ENCODE assay signal across 9 cellular contexts in the genomic region with DNA sequence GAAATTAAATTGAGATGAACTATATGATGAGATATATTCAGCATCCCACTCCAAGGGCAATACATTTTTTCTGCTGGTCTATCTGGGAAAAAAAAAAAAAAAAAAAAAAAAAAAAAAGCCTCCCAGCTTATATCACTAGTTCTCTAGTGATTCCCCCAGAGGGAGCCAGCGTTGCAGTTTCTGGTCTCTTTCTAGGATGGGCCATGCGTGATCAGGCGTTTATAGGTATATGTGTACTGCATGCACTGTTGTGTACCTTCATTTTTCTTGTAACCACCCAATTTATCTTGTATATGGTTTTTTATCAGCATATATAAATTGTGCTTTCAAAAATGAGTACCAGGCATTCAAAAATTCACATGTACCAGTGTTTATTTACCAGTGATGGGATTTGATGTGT. TPM values are rescaled to one million over a fixed set of nuclear protein-coding genes. Genes with fewer than 3 reads are reported as not detected.
DNase-seq lines count a peak whose midpoint lies in the region; ATAC-seq, FAIRE-seq and TF ChIP-seq lines count a peak whose summit lies in the region.
"Had no signal": no experiment of that assay in that cellular context is flagged by ENCODE, and none has a peak within 500 bp of the region (broad histone marks: within the 10 kb centered on the region; RNA-seq: fewer than 3 reads in every experiment).

No MANE protein-coding gene starts in this region.

- in situ Hi-C loops in K562 (cut with MboI) = no loop called here

- peaks cover 0 to 18% of the 10 kb centered on the region in 2 experiments; a peak in 4 of 5 replicates for H3K27me3 ChIP-seq in K562 (ENCODE audit: control insufficient read depth in 2 of 2, insufficient read depth in 2 of 2, low read length in 2 of 2)
- no peaks in the 10 kb centered on the region for H3K27me3 ChIP-seq in body of pancreas

- TF ChIP-seq CTCF in GM12865 (IDR thresholded peaks at IDR 0.05; ENCODE audit: insufficient read depth, low read depth, low read length, missing control alignments) (peak; percentile 21), K562 (IDR thresholded peaks at IDR 0.05 in 2 of 3, conservative IDR thresholded peaks at IDR 0.05 in 1 of 3; ENCODE audit: insufficient read depth in 2 of 3, low read depth in 1 of 3, low read length in 3 of 3) (peak; percentile 41 to 62 (median 44); a peak in 3 of 6 replicates), body of pancreas (IDR thresholded peaks at IDR 0.05) (no peak)

- WGBS in K562 (ENCODE audit: insufficient coverage, low coverage, missing lambda C conversion rate) = 0% methylated on average over 3 of the region's 3 CpGs
- WGBS in body of pancreas, 2 donors = 21 to 38% methylated on average over 3 of the region's 3 CpGs

- intact Hi-C loops in K562 (cut with micrococcal nuclease) (loop anchor here (2.0 to 5.0 kb wide), 3 partner anchors 42 to 219 kb away; no protein-coding TSS in a partner anchor), body of pancreas (cut with DNase I) (no loop called here)

- H3K9ac ChIP-seq in K562 (ENCODE audit: insufficient read depth in 1 of 2, low read depth in 2 of 2, low read length in 2 of 2) = no peak overlapping the region

- H3K4me3 ChIP-seq in GM12865 (ENCODE audit: low read depth, low read length) (no peak overlapping the region), K562 (no peak overlapping the region), body of pancreas (no peak overlapping the region)

- no TSS peak for BruUV-seq in K562 (replicated peaks; lab: Mats Ljungman, UMichigan)

- TF ChIP-seq EP300 in K562 (IDR thresholded peaks at IDR 0.05; ENCODE audit: low read length) = no peak

- POLR2A ChIA-PET in K562 (lab: Yijun Ruan, JAX) = no interaction called here

- peak; percentile 40 for DNase-seq in 8988T
- peak; percentile 37 for DNase-seq in GM12865 (ENCODE audit: low read depth)
- DNase-seq in NCI-H1105 (lab: John Stamatoyannopoulos, UW) = peak; percentile 7
- peak in 2 of 4 experiments; percentile 60 to 62 for DNase-seq in K562 (ENCODE audit: extremely low read depth in 1 of 4, low spot score in 3 of 4)
- no peak for DNase-seq in body of pancreas
- DNase-seq in stimulated activated CD4-positive, alpha-beta T cell treated with anti-CD3 and anti-CD28 coated beads, Interleukin-12 subunit alpha, Interleukin-12 subunit beta, amount 100 ng/mL, for 4 hours = no peak
- DNase-seq: activated CD8-positive, alpha-beta memory T cell treated with anti-CD3 and anti-CD28 coated beads, Interleukin-2, amount 10 ng/mL, durations not matched to agents 7 days and 5 days had no signal

- no peak overlapping the region for H3K27ac ChIP-seq in K562 (ENCODE audit: extremely low read depth, low read depth, low read length)
- H3K27ac ChIP-seq in body of pancreas = no peak overlapping the region

- no peaks in the 10 kb centered on the region for H3K79me2 ChIP-seq in K562 (ENCODE audit: control insufficient read depth, insufficient read depth, low read length)

- H2AFZ ChIP-seq in K562 (ENCODE audit: low read depth, low read length) = no peak overlapping the region

- H3K4me2 ChIP-seq in K562 (ENCODE audit: insufficient read depth, low read length) = no peak overlapping the region

- H3K9me3 ChIP-seq in K562 (replicated peaks; ENCODE audit: control insufficient read depth, insufficient read depth, low read depth, low read length) = no peaks in the 10 kb centered on the region
- H3K9me3 ChIP-seq in body of pancreas = no peaks in the 10 kb centered on the region

- FAIRE-seq in K562 (lab: Jason Lieb, UNC) = no peak

- TF ChIP-seq RAD21 in K562 (CRISPR knock-in tag; conservative IDR thresholded peaks at IDR 0.05 in 1 of 2, IDR thresholded peaks at IDR 0.05 in 1 of 2) = no peak

- ATAC-seq in K562 = peak; percentile 93
- ATAC-seq in HG02610 (IDR thresholded peaks at IDR 0.05; ENCODE audit: unreplicated experiment) = no peak
- ATAC-seq in body of pancreas = no peak
- no peak for ATAC-seq in HG02970 (IDR thresholded peaks at IDR 0.05; ENCODE audit: low FRiP score, unreplicated experiment)
- ATAC-seq: activated CD8-positive, alpha-beta memory T cell treated with anti-CD3 and anti-CD28 coated beads, Interleukin-2, amount 10 ng/mL, durations not matched to agents 7 days and 5 days had no signal

- no peaks in the 10 kb centered on the region for H3K9me1 ChIP-seq in K562 (ENCODE audit: control insufficient read depth, insufficient read depth, low read length)

- H4K20me1 ChIP-seq in K562 (replicated peaks; ENCODE audit: control insufficient read depth, insufficient read depth, low read length) = no peaks in the 10 kb centered on the region

- H3K4me1 ChIP-seq in K562 (replicated peaks in 1 of 2; ENCODE audit: control insufficient read depth in 2 of 2, insufficient read depth in 2 of 2, low read length in 2 of 2) = no peaks in the 10 kb centered on the region
- H3K4me1 ChIP-seq in body of pancreas = no peaks in the 10 kb centered on the region

- CTCF ChIA-PET in K562 (lab: Yijun Ruan, JAX; ENCODE audit: low intra/inter-chr PET ratio) = interaction anchor here (0.6 kb wide), 1 partner anchor 375 kb away, joined by 5 read pairs; no protein-coding TSS in a partner anchor

- H3K36me3 ChIP-seq in K562 (ENCODE audit: control insufficient read depth, insufficient read depth, low read length) (no peaks in the 10 kb centered on the region), body of pancreas (replicated peaks in 1 of 2; ENCODE audit: insufficient read depth in 1 of 2, low read depth in 2 of 2) (no peaks in the 10 kb centered on the region)

- TF ChIP-seq POLR2A in K562 (conservative IDR thresholded peaks at IDR 0.05) (no peak), body of pancreas (IDR thresholded peaks at IDR 0.05) (no peak)

TF ChIP-seq in K562, 482 proteins besides CTCF, POLR2A, EP300 and RAD21:
- TF ChIP-seq HDGF (IDR thresholded peaks at IDR 0.05) = no peak
- peak; percentile 81 for TF ChIP-seq ZNF134 (CRISPR knock-in tag; conservative IDR thresholded peaks at IDR 0.05)
- TF ChIP-seq ZNF384 (IDR thresholded peaks at IDR 0.05; ENCODE audit: low read depth, low read length) = peak; percentile 94
- no peak for TF ChIP-seq CEBPB (tag; IDR thresholded peaks at IDR 0.05)
- TF ChIP-seq ARHGAP35 (IDR thresholded peaks at IDR 0.05; ENCODE audit: partially characterized antibody) = no peak
- no peak for TF ChIP-seq SLC30A9 (CRISPR knock-in tag; IDR thresholded peaks at IDR 0.05)
- peak; percentile 26; the same call in 1 of the 2 replicates for TF ChIP-seq SMC3 (conservative IDR thresholded peaks at IDR 0.05; ENCODE audit: insufficient read depth, low read depth, low read length)
- no peak for TF ChIP-seq ZNF224 (CRISPR knock-in tag; IDR thresholded peaks at IDR 0.05)

RNA-seq across cellular contexts. Expression of gene DCDC2C, which starts 35.1 kb away (rescaled TPM):
- total RNA-seq in K562 (2011; cell fraction: chromatin; rRNA removed; ENCODE audit: low replicate concordance) = not detected in 2 replicates
- total RNA-seq in K562 (2011; cell fraction: nucleolus; rRNA removed) = not detected in 2 replicates
- not detected in 2 replicates for total RNA-seq in K562 (2011; cell fraction: nucleoplasm; rRNA removed)
- total RNA-seq in K562 (2014; rRNA removed) (not detected in 2 replicates), K562 (2014; rRNA removed; fragmentation: Illumina TruSeq; extraction: Trizol) (not detected in 2 replicates), K562 (2015; rRNA removed; fragmentation: Illumina TruSeq; extraction: Trizol) (not detected in 2 replicates), K562 (2021) (not detected in 2 replicates), body of pancreas (not detected)
- polyA plus RNA-seq in K562 (2011; rRNA removed) (not detected in 2 replicates), K562 (2014; fragmentation: Illumina TruSeq; extraction: Trizol) (not detected in 2 replicates), K562 (2014; fragmentation: Nextera tagmentation; extraction: Ambion mirVana) (not detected), K562 (2014; rRNA removed) (not detected in 2 replicates)
- not detected in 2 replicates for polyA plus RNA-seq in K562 (2011; cell fraction: cytosol; rRNA removed)
- polyA plus RNA-seq in K562 (2011; cell fraction: nucleus; rRNA removed) = not detected in 2 replicates
- not detected in 2 replicates for polyA plus RNA-seq in K562 (2012)
- not detected in 2 replicates for polyA minus RNA-seq in K562 (2011; rRNA and poly(A)+ RNA removed)
- not detected in 2 replicates for polyA minus RNA-seq in K562 (2011; cell fraction: cytosol; rRNA and poly(A)+ RNA removed)
- not detected in 2 replicates for polyA minus RNA-seq in K562 (2011; cell fraction: nucleus; rRNA and poly(A)+ RNA removed)
- total RNA-seq: activated CD8-positive, alpha-beta memory T cell treated with anti-CD3 and anti-CD28 coated beads, Interleukin-2, amount 10 ng/mL, durations not matched to agents 7 days and 5 days had no signal

Comparison
In these comparisons a context has a peak if more than half of its experiments do, and no peak if none do; other contexts are left out.
1. DNase-seq: peak in 8988T (single experiment), GM12865 (single experiment) and NCI-H1105 (single experiment); none in body of pancreas (0 of 4) and stimulated activated CD4-positive, alpha-beta T cell treated with anti-CD3 and anti-CD28 coated beads, Interleukin-12 subunit alpha, Interleukin-12 subunit beta, amount 100 ng/mL, for 4 hours (single experiment).
2. CTCF ChIP-seq: peak in GM12865 (single experiment) and K562 (3 of 3); none in body of pancreas (0 of 7).